In genomic region chr13:65615506-65615905, GRCh38 we compare ENCODE assay signal across 34 cellular contexts.
"Had no signal": no experiment of that assay in that cellular context is flagged by ENCODE, and none has a peak within 500 bp of the region (broad histone marks: within the 10 kb centered on the region; RNA-seq: fewer than 3 reads in every experiment).

No MANE protein-coding gene starts in this region.

- H3K9me3 ChIP-seq: MG63 had no signal

- H3K27me3 ChIP-seq: MG63 had no signal

- H3K4me3 ChIP-seq: MG63 had no signal

- H3K27ac ChIP-seq: KMS-11 had no signal

- H3K4me2 ChIP-seq: KMS-11 had no signal

- H3K36me3 ChIP-seq: MG63 had no signal

- DNase-seq: Kasumi-1, MG63, MM.1S, MV-4-11, NCI-H1048, NCI-H1092, NCI-H1092 treated with DMSO at 0.1 percent for 48 hours, NCI-H1105, NCI-H1105 treated with DMSO at 0.1 percent for 48 hours, NCI-H1417, NCI-H1417 treated with DMSO at 0.1 percent for 48 hours, NCI-H1436, NCI-H1436 treated with DMSO at 0.1 percent for 48 hours, NCI-H146, NCI-H1694, NCI-H1694 treated with DMSO at 0.1 percent for 48 hours, NCI-H187, NCI-H187 treated with DMSO at 0.1 percent for 48 hours, NCI-H1930, NCI-H2029, NCI-H2029 treated with DMSO at 0.1 percent for 48 hours, NCI-H2081, NCI-H2081 treated with DMSO at 0.1 percent for 48 hours, NCI-H2107, NCI-H2171, NCI-H2227 treated with DMSO at 0.1 percent for 48 hours, NCI-H226, NCI-H345, NCI-H446, NCI-H446 treated with DMSO at 0.1 percent for 48 hours, NCI-H510A, NCI-H510A treated with DMSO at 0.1 percent for 48 hours, NCI-H524 had no signal

- H3K9ac ChIP-seq: KMS-11 had no signal
